In the genomic region with DNA sequence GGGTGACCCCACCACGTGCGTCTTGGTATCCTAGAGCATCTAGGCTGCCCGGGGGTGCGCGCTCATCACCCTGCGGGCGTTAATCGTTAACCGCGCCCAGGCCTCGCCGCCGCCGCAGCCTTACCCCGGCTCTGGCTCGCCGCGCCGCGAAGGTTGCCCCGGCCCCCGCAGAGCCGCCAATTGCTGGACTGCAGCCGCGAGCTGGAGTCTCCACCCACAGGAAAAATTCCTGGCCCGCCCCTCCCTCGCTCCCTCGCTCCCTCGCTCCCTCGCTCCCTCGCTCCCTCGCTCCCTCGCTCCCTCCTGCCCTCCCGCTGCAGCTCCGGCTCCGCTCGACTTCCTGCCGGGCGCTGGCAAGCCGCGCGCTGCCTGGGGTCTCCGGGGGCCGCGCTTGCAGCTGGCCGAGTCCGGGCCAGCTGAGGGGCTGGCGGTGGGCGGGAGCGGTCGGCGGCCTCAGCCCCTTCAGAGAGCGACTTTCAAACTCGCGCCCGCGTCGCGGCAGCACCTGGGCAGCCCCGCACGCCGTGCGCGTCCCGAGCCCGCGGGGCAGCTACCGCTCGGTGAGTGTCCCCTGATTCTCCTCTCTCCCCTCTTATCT, we compare ENCODE assay signal across 8 cellular contexts. TPM values are rescaled to one million over a fixed set of nuclear protein-coding genes. Genes with fewer than 3 reads are reported as not detected.
DNase-seq lines count a peak whose midpoint lies in the region; ATAC-seq and TF ChIP-seq lines count a peak whose summit lies in the region.

A gene (plus strand): TSS at position 280 of the 598 bp plus-strand sequence. CDS start 23,208 bp downstream, outside the sequence.

- H3K9me3 ChIP-seq in endodermal cell (ENCODE audit: control insufficient read depth, low read length) = no peaks in the 10 kb centered on the region
- H3K9me3 ChIP-seq in lower lobe of right lung = no peaks in the 10 kb centered on the region

- H3K27me3 ChIP-seq in endodermal cell (ENCODE audit: control insufficient read depth, insufficient read depth, low read length, poor library complexity, severe bottlenecking) = peaks cover 15% of the 10 kb centered on the region
- H3K27me3 ChIP-seq in lower lobe of right lung (ENCODE audit: low read depth) = peaks cover 24% of the 10 kb centered on the region

- H3K27ac ChIP-seq in endodermal cell (ENCODE audit: low read depth, low read length) (no peak within 1 kb of the TSS), lower lobe of right lung (peak within 1 kb of the TSS; percentile 90)

- ATAC-seq in activated B cell treated with CpG ODN at 0.5 μM for 24 hours (ENCODE audit: low read depth) = no peak
- peak; percentile 75 to 81 for ATAC-seq in lower lobe of right lung
- peak; percentile 28 for ATAC-seq in stimulated activated naive CD8-positive, alpha-beta T cell treated with anti-CD3 and anti-CD28 coated beads, Interleukin-15, Interleukin-2, amounts not matched to agents 100 U/mL and 50 U/mL, for 24 hours
- ATAC-seq in HG03097 (IDR thresholded peaks at IDR 0.05; ENCODE audit: low FRiP score, unreplicated experiment) = no peak
- ATAC-seq in HG03159 (IDR thresholded peaks at IDR 0.05; ENCODE audit: unreplicated experiment) = no peak

- peaks cover 40% of the 10 kb centered on the region for H3K4me1 Mint-ChIP-seq in activated B cell treated with CpG ODN at 0.5 μM for 24 hours
- H3K4me1 Mint-ChIP-seq in endodermal cell = peaks cover 66% of the 10 kb centered on the region

- TF ChIP-seq CTCF in activated B cell treated with CpG ODN at 0.5 μM for 24 hours (IDR thresholded peaks at IDR 0.05) = no peak
- TF ChIP-seq CTCF in endodermal cell (conservative IDR thresholded peaks at IDR 0.05) = no peak
- no peak for TF ChIP-seq CTCF in lower lobe of right lung (IDR thresholded peaks at IDR 0.05)

- intact Hi-C loops in activated B cell treated with CpG ODN at 0.5 μM for 24 hours (cut with micrococcal nuclease) = no loop called here
- intact Hi-C loops in lower lobe of right lung (cut with DNase I) = no loop called here

- H3K36me3 Mint-ChIP-seq in activated B cell treated with CpG ODN at 0.5 μM for 24 hours (ENCODE audit: low read depth) = no peaks in the 10 kb centered on the region
- no peaks in the 10 kb centered on the region for H3K36me3 Mint-ChIP-seq in endodermal cell (ENCODE audit: low read depth)

- H3K27me3 Mint-ChIP-seq in activated B cell treated with CpG ODN at 0.5 μM for 24 hours (peaks cover 55% of the 10 kb centered on the region), endodermal cell (ENCODE audit: insufficient read depth) (peaks cover 28% of the 10 kb centered on the region)

- peaks cover 32% of the 10 kb centered on the region for H3K4me1 ChIP-seq in endodermal cell (ENCODE audit: control insufficient read depth, insufficient read depth, low read length)
- H3K4me1 ChIP-seq in lower lobe of right lung = peaks cover 64% of the 10 kb centered on the region

- DNase-seq in Daoy (ENCODE audit: low read depth) (peak; percentile 92), NCI-H1105 treated with DMSO at 0.1 percent for 48 hours (lab: John Stamatoyannopoulos, UW) (peak; percentile 75), activated B cell treated with CpG ODN at 0.5 μM for 24 hours (no peak), endodermal cell (peak; percentile 94), lower lobe of right lung (peak; percentile 84)
- DNase-seq in stimulated activated naive CD8-positive, alpha-beta T cell treated with anti-CD3 and anti-CD28 coated beads, Interleukin-15, Interleukin-2, amounts not matched to agents 100 U/mL and 50 U/mL, for 24 hours = peak; percentile 29

- CTCF ChIA-PET in activated B cell treated with CpG ODN at 0.5 μM for 24 hours (lab: Charles Lee) = no interaction called here

- POLR2A ChIA-PET in activated B cell treated with CpG ODN at 0.5 μM for 24 hours (lab: Charles Lee) = no interaction called here

- peak within 1 kb of the TSS; percentile 67 for H3K4me3 Mint-ChIP-seq in activated B cell treated with CpG ODN at 0.5 μM for 24 hours
- H3K4me3 Mint-ChIP-seq in endodermal cell = peak within 1 kb of the TSS; percentile 70

- H3K27ac Mint-ChIP-seq in activated B cell treated with CpG ODN at 0.5 μM for 24 hours (no peak within 1 kb of the TSS), endodermal cell (peak within 1 kb of the TSS; percentile 65)

- H3K4me3 ChIP-seq in endodermal cell (ENCODE audit: low read length) (peak within 1 kb of the TSS; percentile 89), lower lobe of right lung (peak within 1 kb of the TSS; percentile 85)

- H3K9me3 Mint-ChIP-seq in activated B cell treated with CpG ODN at 0.5 μM for 24 hours = no peaks in the 10 kb centered on the region
- no peaks in the 10 kb centered on the region for H3K9me3 Mint-ChIP-seq in endodermal cell

- H3K36me3 ChIP-seq in endodermal cell (ENCODE audit: control insufficient read depth, insufficient read depth, low read length) = no peaks in the 10 kb centered on the region
- H3K36me3 ChIP-seq in lower lobe of right lung = no peaks in the 10 kb centered on the region

- H3K9ac ChIP-seq in endodermal cell (ENCODE audit: extremely low read depth, low read length, poor library complexity, severe bottlenecking) = peak within 1 kb of the TSS; percentile 66

- 0% methylated on average over 25 to 69 of the region's 69 CpGs for WGBS in endodermal cell (ENCODE audit: insufficient coverage in 1 of 2, insufficient read length in 1 of 2), 2 experiments

RNA-seq across cellular contexts. Expression of the gene that starts here (rescaled TPM):
- total RNA-seq in Daoy (2014; rRNA removed; shearing (Covaris generic)) = 21.8 and 30.9 TPM in 2 replicates
- total RNA-seq in activated B cell treated with CpG ODN at 0.5 μM for 24 hours (0.07 TPM in 2 replicates), endodermal cell (10 to 100 TPM; 31.7 to 52.6 TPM), lower lobe of right lung (33.1 TPM)
- 35.6 TPM for polyA plus RNA-seq in endodermal cell (2013, experiment 1 of 2)
- 30.8 TPM for polyA plus RNA-seq in endodermal cell (2013, experiment 2 of 2)

Comparison
In these comparisons a context has a peak if more than half of its experiments do, and no peak if none do; other contexts are left out.
1. RNA of the gene that starts here (total RNA-seq): 31.7 to 52.6 TPM in endodermal cell, 33.1 TPM in lower lobe of right lung (single experiment) and 21.8 to 30.9 TPM in Daoy; 0.07 TPM in activated B cell treated with CpG ODN at 0.5 μM for 24 hours; every median in the first group is over 10 times any median in the second.
2. ATAC-seq: peak in lower lobe of right lung (2 of 2) and stimulated activated naive CD8-positive, alpha-beta T cell treated with anti-CD3 and anti-CD28 coated beads, Interleukin-15, Interleukin-2, amounts not matched to agents 100 U/mL and 50 U/mL, for 24 hours (single experiment); none in activated B cell treated with CpG ODN at 0.5 μM for 24 hours (single experiment), HG03097 (single experiment) and HG03159 (single experiment).